ENCODE assay signal across 9 cellular contexts in the genomic region with DNA sequence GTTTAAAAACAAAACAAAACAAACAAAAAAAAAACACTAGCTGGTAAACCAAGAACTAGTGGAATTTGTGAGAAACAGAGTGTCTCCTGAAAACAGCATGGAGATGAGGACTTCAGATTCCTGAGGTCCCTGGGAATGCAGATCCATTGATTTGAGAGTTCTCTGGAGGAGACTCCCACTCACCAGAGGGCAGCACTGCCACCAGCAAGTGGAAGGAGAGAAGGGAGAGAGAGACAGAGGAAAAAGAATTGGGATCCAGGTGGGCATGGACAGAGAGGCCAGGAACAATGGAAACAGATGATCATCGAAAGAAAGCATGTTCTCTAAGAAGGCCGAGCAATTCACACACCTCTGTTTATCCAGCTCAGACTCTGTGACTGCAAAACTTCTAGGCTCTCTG. TPM values are rescaled to one million over a fixed set of nuclear protein-coding genes. Genes with fewer than 3 reads are reported as not detected.
A peak's percentile ranks its signal among the peaks of the same experiment; 100 is the strongest.
DNase-seq lines count a peak whose midpoint lies in the region; ATAC-seq and TF ChIP-seq lines count a peak whose summit lies in the region.
"Had no signal": no experiment of that assay in that cellular context is flagged by ENCODE, and none has a peak within 500 bp of the region (broad histone marks: within the 10 kb centered on the region; RNA-seq: fewer than 3 reads in every experiment).

No MANE protein-coding gene starts in this region.

- TF ChIP-seq POLR2A in vagina (IDR thresholded peaks at IDR 0.05) = no peak

- TF ChIP-seq CTCF in astrocyte of the cerebellum (IDR thresholded peaks at IDR 0.05; ENCODE audit: low read depth, low read length, missing control alignments) (peak; percentile 47), vagina (IDR thresholded peaks at IDR 0.05) (peak in 1 of 3 experiments; percentile 20)

- DNase-seq in AG20443 (ENCODE audit: low spot score) (peak; percentile 48), H7 (peak; percentile 69), astrocyte of the cerebellum (ENCODE audit: low read depth) (no peak), left kidney (ENCODE audit: low read depth, low spot score) (peak; percentile 51), vagina (ENCODE audit: extremely low spot score in 2 of 2) (no peak)
- DNase-seq in activated naive CD4-positive, alpha-beta T cell treated with Interleukin-2 at 50 U/mL for 16 hours = no peak
- DNase-seq: tibial artery had no signal

- intact Hi-C loops in vagina (cut with DNase I) = no loop called here

- no peak for ATAC-seq in GM19395 (IDR thresholded peaks at IDR 0.05; ENCODE audit: unreplicated experiment)
- ATAC-seq in HG02973 (IDR thresholded peaks at IDR 0.05; ENCODE audit: unreplicated experiment) = no peak

- H3K36me3 ChIP-seq in H7 (replicated peaks; ENCODE audit: control insufficient read depth, insufficient read depth, low read length) (peaks cover 7% of the 10 kb centered on the region; the same call in 1 of the 2 replicates), vagina (no peaks in the 10 kb centered on the region)
- H3K36me3 ChIP-seq: tibial artery had no signal

- no peak overlapping the region for H3K4me3 ChIP-seq in H7 (ENCODE audit: insufficient read depth, low read depth, low read length)
- H3K4me3 ChIP-seq in astrocyte of the cerebellum (ENCODE audit: low read depth, low read length) = no peak overlapping the region
- no peak overlapping the region for H3K4me3 ChIP-seq in vagina
- H3K4me3 ChIP-seq: tibial artery had no signal

- H3K9me3 ChIP-seq in vagina = no peaks in the 10 kb centered on the region
- H3K9me3 ChIP-seq: tibial artery had no signal

- H3K4me1 ChIP-seq in vagina = peaks cover 7% of the 10 kb centered on the region

- no peak overlapping the region for H3K27ac ChIP-seq in vagina
- H3K27ac ChIP-seq: tibial artery had no signal

- in situ Hi-C loops in astrocyte of the cerebellum (cut with HindIII; ENCODE audit: low sequenced_read_pairs) = no loop called here

- peaks cover 1% of the 10 kb centered on the region; the same call in 1 of the 2 replicates for H3K27me3 ChIP-seq in H7 (ENCODE audit: control insufficient read depth, insufficient read depth, low read length)
- H3K27me3 ChIP-seq in vagina = no peaks in the 10 kb centered on the region
- H3K27me3 ChIP-seq: tibial artery had no signal

RNA-seq across cellular contexts. Expression of gene ETS1, which starts 31.8 kb away (rescaled TPM):
- total RNA-seq in H7 (2014; rRNA removed; shearing (Covaris generic)) = 23.8 and 24.1 TPM in 2 replicates
- total RNA-seq in vagina = 51.6 TPM

Comparison
In these comparisons a context has a peak if more than half of its experiments do, and no peak if none do; other contexts are left out.
1. DNase-seq: peak in AG20443 (single experiment), H7 (single experiment) and left kidney (single experiment); none in astrocyte of the cerebellum (single experiment), vagina (0 of 2) and activated naive CD4-positive, alpha-beta T cell treated with Interleukin-2 at 50 U/mL for 16 hours (single experiment).